ENCODE assay signal across 1 cellular context in genomic region chr4:151401739-151402138, GRCh38.
TF ChIP-seq lines count a peak whose summit lies in the region.

No MANE protein-coding gene starts in this region.

TF ChIP-seq in WTC11, 78 proteins besides CTCF, POLR2A, EP300 and RAD21 (continued from another document):
- TF ChIP-seq OVOL2 (CRISPR knock-in tag; IDR thresholded peaks at IDR 0.05; ENCODE audit: borderline replicate concordance): no peak
- TF ChIP-seq JAZF1 (CRISPR knock-in tag; IDR thresholded peaks at IDR 0.05): no peak
- no peak for TF ChIP-seq HMGXB4 (CRISPR knock-in tag; IDR thresholded peaks at IDR 0.05)
